Comparison of ENCODE assay signal across 8 cellular contexts in the genomic region with DNA sequence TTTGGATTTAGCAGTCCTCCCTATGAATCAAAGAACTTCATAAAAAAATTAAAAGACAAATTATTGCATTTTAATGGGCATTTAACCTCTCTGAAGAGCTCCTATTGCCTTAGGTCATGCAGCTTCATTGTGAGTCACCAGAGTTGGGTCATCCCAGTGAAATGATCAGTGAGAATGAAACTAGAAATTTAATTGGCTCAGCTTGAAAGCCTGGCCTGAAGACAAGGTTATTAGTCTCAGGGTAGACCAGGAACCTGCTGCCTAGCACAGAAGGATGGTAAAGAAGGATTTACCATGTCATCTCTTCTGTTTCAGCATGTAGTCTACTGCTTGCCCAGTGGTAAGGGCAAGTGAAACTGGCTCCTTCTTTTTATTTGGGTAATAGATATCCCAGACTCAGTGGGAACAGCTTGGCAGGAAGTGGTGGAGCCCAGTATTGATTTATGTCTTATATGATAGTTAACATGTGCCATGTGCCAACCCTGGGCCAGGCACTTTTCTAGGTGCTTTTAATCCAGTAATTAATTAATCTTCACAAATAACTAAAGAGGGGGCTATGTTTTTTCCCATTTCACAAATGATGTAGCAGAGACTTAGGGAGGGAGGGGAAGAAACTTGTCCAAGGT. TPM values are rescaled to one million over a fixed set of nuclear protein-coding genes. Genes with fewer than 3 reads are reported as not detected.
DNase-seq lines count a peak whose midpoint lies in the region; ATAC-seq, FAIRE-seq and TF ChIP-seq lines count a peak whose summit lies in the region.

No MANE protein-coding gene starts in this region.

- no peak overlapping the region for H3K4me3 Mint-ChIP-seq in stimulated activated memory B cell treated with anti-CD40 and anti-IgM and Interleukin-4, amounts not matched to agents 10 μg/mL and 1 μg/mL and 100 μg/mL, for 72 hours

- peak; percentile 35 for FAIRE-seq in GM12891 (lab: Jason Lieb, UNC)
- no peak for FAIRE-seq in GM12892 (lab: Jason Lieb, UNC)

- H3K4me1 Mint-ChIP-seq in stimulated activated memory B cell treated with anti-CD40 and anti-IgM and Interleukin-4, amounts not matched to agents 10 μg/mL and 1 μg/mL and 100 μg/mL, for 72 hours = no peaks in the 10 kb centered on the region

- H3K9me3 Mint-ChIP-seq in stimulated activated memory B cell treated with anti-CD40 and anti-IgM and Interleukin-4, amounts not matched to agents 10 μg/mL and 1 μg/mL and 100 μg/mL, for 72 hours = no peaks in the 10 kb centered on the region

- TF ChIP-seq POLR2A in GM12891 (IDR thresholded peaks at IDR 0.05; ENCODE audit: low read depth, low read length) = no peak
- no peak for TF ChIP-seq POLR2A in GM12892 (IDR thresholded peaks at IDR 0.05; ENCODE audit: low read depth, low read length)

- peaks cover 25% of the 10 kb centered on the region for H3K27me3 Mint-ChIP-seq in stimulated activated memory B cell treated with anti-CD40 and anti-IgM and Interleukin-4, amounts not matched to agents 10 μg/mL and 1 μg/mL and 100 μg/mL, for 72 hours

- H3K27ac Mint-ChIP-seq in stimulated activated memory B cell treated with anti-CD40 and anti-IgM and Interleukin-4, amounts not matched to agents 10 μg/mL and 1 μg/mL and 100 μg/mL, for 72 hours = no peak overlapping the region

- ATAC-seq in HG02973 (IDR thresholded peaks at IDR 0.05; ENCODE audit: unreplicated experiment) = peak; percentile 76
- ATAC-seq in HG03045 (IDR thresholded peaks at IDR 0.05; ENCODE audit: unreplicated experiment) = no peak
- ATAC-seq in stimulated activated memory B cell treated with anti-CD40 and anti-IgM and Interleukin-4, amounts not matched to agents 10 μg/mL and 1 μg/mL and 100 μg/mL, for 72 hours = no peak

- no peaks in the 10 kb centered on the region for H3K36me3 Mint-ChIP-seq in stimulated activated memory B cell treated with anti-CD40 and anti-IgM and Interleukin-4, amounts not matched to agents 10 μg/mL and 1 μg/mL and 100 μg/mL, for 72 hours

- no peak for DNase-seq in GM12891 (ENCODE audit: insufficient read length, low spot score)
- DNase-seq in SW480 (ENCODE audit: low spot score) = peak; percentile 61
- peak; percentile 27 to 80 for DNase-seq in lung microvascular endothelial cell (ENCODE audit: low read depth in 2 of 2)
- no peak for DNase-seq in NCI-H2107 (lab: John Stamatoyannopoulos, UW)
- DNase-seq in GM12892 (ENCODE audit: insufficient read length) = no peak

TF ChIP-seq in GM12891, 5 proteins besides CTCF, POLR2A, EP300 and RAD21:
- TF ChIP-seq POLR2AphosphoS5 (IDR thresholded peaks at IDR 0.05; ENCODE audit: low read depth, low read length) = no peak
- TF ChIP-seq POU2F2 (IDR thresholded peaks at IDR 0.05; ENCODE audit: low read depth, low read length) = no peak
- no peak for TF ChIP-seq PAX5 (IDR thresholded peaks at IDR 0.05; ENCODE audit: insufficient read depth, low read length, severe bottlenecking)
- no peak for TF ChIP-seq SPI1 (IDR thresholded peaks at IDR 0.05; ENCODE audit: low read depth, low read length)
- no peak for TF ChIP-seq TAF1 (IDR thresholded peaks at IDR 0.05; ENCODE audit: low read depth, low read length)

RNA-seq across cellular contexts. Expression of a gene that starts 23.6 kb away (rescaled TPM):
- 0.14 TPM for polyA plus RNA-seq in GM12891 (2012; ENCODE audit: low read depth, missing spikeins)
- total RNA-seq in lung microvascular endothelial cell = 1.1 and 3.0 TPM in 2 replicates
- 0.30 TPM for polyA plus RNA-seq in GM12892 (2012; ENCODE audit: missing spikeins)

Comparison
In these comparisons a context has a peak if more than half of its experiments do, and no peak if none do; other contexts are left out.
1. DNase-seq: peak in SW480 (single experiment) and lung microvascular endothelial cell (2 of 2); none in GM12891 (single experiment), NCI-H2107 (single experiment) and GM12892 (single experiment).